In genomic region chrX:71537743-71538142, GRCh38 we compare ENCODE assay signal across 21 cellular contexts. TPM values are rescaled to one million over a fixed set of nuclear protein-coding genes. Genes with fewer than 3 reads are reported as not detected.
DNase-seq lines count a peak whose midpoint lies in the region; ATAC-seq, FAIRE-seq and TF ChIP-seq lines count a peak whose summit lies in the region.
"Had no signal": no experiment of that assay in that cellular context is flagged by ENCODE, and none has a peak within 500 bp of the region (broad histone marks: within the 10 kb centered on the region; RNA-seq: fewer than 3 reads in every experiment).

No MANE protein-coding gene starts in this region.

- SMC1A ChIA-PET in GM12878 (lab: Charles Lee; ENCODE audit: uncharacterized antibody, unreplicated experiment): interaction anchor here (1.5 to 2.3 kb wide), 3 partner anchors 80 to 172 kb away, joined by 3 to 8 read pairs (median 8); partner anchors contain the start of genes CXCR3 and TAF1

- H3K79me2 ChIP-seq in OCI-LY7 (ENCODE audit: insufficient read depth, low read depth, low read length) (peaks cover 99% of the 10 kb centered on the region), GM12878 (ENCODE audit: control insufficient read depth, insufficient read depth, low read length) (peaks cover 91% of the 10 kb centered on the region)

- intact Hi-C loops in OCI-LY7 (cut with micrococcal nuclease; ENCODE audit: unreplicated experiment): no loop called here
- intact Hi-C loops in GM12878 (cut with micrococcal nuclease; ENCODE audit: unreplicated experiment): loop anchor here (5.0 kb wide), 1 partner anchor 115 kb away; no protein-coding TSS in a partner anchor
- intact Hi-C loops in ascending aorta (cut with DNase I): loop anchor here (10.0 kb wide), 1 partner anchor 173 kb away; the partner anchor contains the start of gene TAF1

- peak overlapping the region; percentile 69 for H3K4me2 ChIP-seq in OCI-LY7 (ENCODE audit: low read length)
- H3K4me2 ChIP-seq in GM12878 (ENCODE audit: control insufficient read depth, insufficient read depth): peak overlapping the region; percentile 61; the same call in 1 of the 2 replicates

- peaks cover 61% of the 10 kb centered on the region for H3K4me1 ChIP-seq in OCI-LY7 (ENCODE audit: insufficient read depth, low read length, poor library complexity, severe bottlenecking)
- H3K4me1 ChIP-seq in GM12878 (ENCODE audit: control insufficient read depth, insufficient read depth, low read length): peaks cover 5% of the 10 kb centered on the region; the same call in 1 of the 2 replicates
- H3K4me1 ChIP-seq in ascending aorta: peaks cover 0 to 11% of the 10 kb centered on the region in 2 donors

- no peak for TF ChIP-seq RAD21 in GM12878 (IDR thresholded peaks at IDR 0.05; ENCODE audit: insufficient read depth, low read depth, low read length)

- no peak for FAIRE-seq in GM12878 (lab: Jason Lieb, UNC)
- FAIRE-seq: urothelium cell line had no signal

- no TSS peak for BruUV-seq in OCI-LY7 (replicated peaks; lab: Mats Ljungman, UMichigan)
- no TSS peak for BruUV-seq in GM12878 (replicated peaks; lab: Mats Ljungman, UMichigan)

- no peaks in the 10 kb centered on the region for H3K9me3 ChIP-seq in OCI-LY7 (ENCODE audit: low read length)
- H3K9me3 ChIP-seq in GM12878 (replicated peaks; ENCODE audit: control insufficient read depth, insufficient read depth, low read length): no peaks in the 10 kb centered on the region
- no peaks in the 10 kb centered on the region for H3K9me3 ChIP-seq in ascending aorta

- H3K27me3 ChIP-seq in GM12878 (replicated peaks in 1 of 2; ENCODE audit: control insufficient read depth in 2 of 2, insufficient read depth in 2 of 2, low read length in 1 of 2): no peaks in the 10 kb centered on the region
- no peaks in the 10 kb centered on the region for H3K27me3 ChIP-seq in ascending aorta

- H3K27ac Mint-ChIP-seq in activated T-cell treated with anti-CD3 and anti-CD28 coated beads, Interleukin-2, amount 50 U/mL, for 72 hours: peak overlapping the region; percentile 82
- peak overlapping the region; percentile 91 for H3K27ac Mint-ChIP-seq in stimulated activated effector memory CD8-positive, alpha-beta T cell treated with anti-CD3 and anti-CD28 coated beads, Interleukin-12 subunit alpha, Interleukin-12 subunit beta, amount 100 ng/mL, for 72 hours
- H3K27ac Mint-ChIP-seq: progenitor cell of endocrine pancreas had no signal

- peaks cover 7% of the 10 kb centered on the region for H3K27me3 Mint-ChIP-seq in activated T-cell treated with anti-CD3 and anti-CD28 coated beads, Interleukin-2, amount 50 U/mL, for 72 hours (ENCODE audit: low read depth)
- H3K27me3 Mint-ChIP-seq: naive B cell, progenitor cell of endocrine pancreas had no signal

- in situ Hi-C loops in GM12878 (cut with MboI): loop anchor here (10.0 kb wide), 1 partner anchor 343 kb away; no protein-coding TSS in a partner anchor

- no peaks in the 10 kb centered on the region for H3K9me2 ChIP-seq in OCI-LY7 (ENCODE audit: insufficient read depth, low read length)

- TF ChIP-seq POLR2A in GM12878 (IDR thresholded peaks at IDR 0.05; ENCODE audit: low read depth, low read length): no peak

- RAD21 ChIA-PET in GM12878 (lab: Charles Lee; ENCODE audit: unreplicated experiment): interaction anchor here (1.1 kb wide), 1 partner anchor 112 kb away, joined by 3 read pairs; no protein-coding TSS in a partner anchor

- H3K4me3 ChIP-seq in OCI-LY7 (ENCODE audit: low read depth, low read length, poor library complexity, severe bottlenecking) (no peak overlapping the region), GM12878 (no peak overlapping the region), ascending aorta (peak overlapping the region in 1 of 2 donors; percentile 8)
- H3K4me3 ChIP-seq: lung had no signal

- H3K9ac ChIP-seq in GM12878 (ENCODE audit: control insufficient read depth, insufficient read depth, low read length): no peak overlapping the region

- ATAC-seq in activated T-cell treated with anti-CD3 and anti-CD28 coated beads, Interleukin-2, amount 50 U/mL, for 72 hours (replicated peaks in 1 of 2): no peak
- ATAC-seq in GM12878: no peak
- no peak for ATAC-seq in stimulated activated effector memory CD8-positive, alpha-beta T cell treated with anti-CD3 and anti-CD28 coated beads, Interleukin-12 subunit alpha, Interleukin-12 subunit beta, amount 100 ng/mL, for 72 hours
- ATAC-seq: esophagus mucosa had no signal

- POLR2A ChIA-PET in OCI-LY7 (lab: Charles Lee) (no interaction called here), GM12878 (lab: Charles Lee) (no interaction called here)

- peaks cover 40% of the 10 kb centered on the region for H3K4me1 Mint-ChIP-seq in activated T-cell treated with anti-CD3 and anti-CD28 coated beads, Interleukin-2, amount 50 U/mL, for 72 hours (ENCODE audit: low read depth)
- H3K4me1 Mint-ChIP-seq in stimulated activated effector memory CD8-positive, alpha-beta T cell treated with anti-CD3 and anti-CD28 coated beads, Interleukin-12 subunit alpha, Interleukin-12 subunit beta, amount 100 ng/mL, for 72 hours: peaks cover 21% of the 10 kb centered on the region

- peaks cover 37 to 59% of the 10 kb centered on the region in 2 donors for H3K36me3 Mint-ChIP-seq in activated T-cell treated with anti-CD3 and anti-CD28 coated beads, Interleukin-2, amount 50 U/mL, for 72 hours (ENCODE audit: insufficient read depth in 2 of 2)
- peaks cover 100% of the 10 kb centered on the region for H3K36me3 Mint-ChIP-seq in stimulated activated effector memory CD8-positive, alpha-beta T cell treated with anti-CD3 and anti-CD28 coated beads, Interleukin-12 subunit alpha, Interleukin-12 subunit beta, amount 100 ng/mL, for 72 hours

- CTCF ChIA-PET in OCI-LY7 (lab: Charles Lee; ENCODE audit: unreplicated experiment): no interaction called here
- CTCF ChIA-PET in GM12878 (lab: Yijun Ruan, JAX): interaction anchor here (1.0 kb wide), 1 partner anchor 12 kb away, joined by 3 read pairs; no protein-coding TSS in a partner anchor

- H3K36me3 ChIP-seq in OCI-LY7 (ENCODE audit: insufficient read depth, low read length) (peaks cover 81% of the 10 kb centered on the region), GM12878 (ENCODE audit: control insufficient read depth in 2 of 2, insufficient read depth in 2 of 2, low read length in 1 of 2) (no peaks in the 10 kb centered on the region; a peak in 1 of 4 replicates), ascending aorta (no peaks in the 10 kb centered on the region)

- no peak for DNase-seq in activated T-cell treated with anti-CD3 and anti-CD28 coated beads, Interleukin-2, amount 50 U/mL, for 72 hours
- DNase-seq in activated T-cell treated with anti-CD3 and anti-CD28 coated beads for 4 hours (no peak), OCI-LY7 (ENCODE audit: low spot score) (no peak), GM12878 (ENCODE audit: low read depth, low spot score) (no peak), AG20443 (ENCODE audit: low spot score) (no peak), ascending aorta (ENCODE audit: low spot score in 2 of 2) (no peak)
- DNase-seq in stimulated activated effector memory CD8-positive, alpha-beta T cell treated with anti-CD3 and anti-CD28 coated beads, Interleukin-12 subunit alpha, Interleukin-12 subunit beta, amount 100 ng/mL, for 72 hours (ENCODE audit: low spot score in 2 of 2): no peak
- DNase-seq in stimulated activated naive CD4-positive, alpha-beta T cell (lab: John Stamatoyannopoulos, UW): no peak
- DNase-seq: activated CD4-positive, CD25-positive, alpha-beta regulatory T cell treated with anti-CD3 and anti-CD28 coated beads, Interleukin-2, amount 50 U/mL, for 72 hours; COR-L47; dorsolateral prefrontal cortex; GDM1; GOT3; naive B cell; NCI-H1694 treated with DMSO at 0.1 percent for 48 hours; Right ventricle myocardium superior; stimulated activated naive CD4-positive, alpha-beta T cell treated with Interleukin-2 at 50 U/mL for 16 hours had no signal

- WGBS in GM12878 (ENCODE audit: insufficient coverage, insufficient replicate concordance, low lambda C conversion rate, missing lambda C conversion rate): 83% methylated on average over 9 of the region's 9 CpGs

- TF ChIP-seq CTCF in OCI-LY7 (conservative IDR thresholded peaks at IDR 0.05; ENCODE audit: low read length): no peak
- no peak for TF ChIP-seq CTCF in GM12878 (IDR thresholded peaks at IDR 0.05 in 2 of 3, conservative IDR thresholded peaks at IDR 0.05 in 1 of 3; ENCODE audit: control insufficient read depth in 2 of 3, extremely low read depth in 1 of 3, insufficient read depth in 1 of 3, low read depth in 3 of 3, low read length in 3 of 3)
- TF ChIP-seq CTCF in ascending aorta (IDR thresholded peaks at IDR 0.05): no peak

- no peaks in the 10 kb centered on the region for H3K9me3 Mint-ChIP-seq in activated T-cell treated with anti-CD3 and anti-CD28 coated beads, Interleukin-2, amount 50 U/mL, for 72 hours
- H3K9me3 Mint-ChIP-seq in stimulated activated effector memory CD8-positive, alpha-beta T cell treated with anti-CD3 and anti-CD28 coated beads, Interleukin-12 subunit alpha, Interleukin-12 subunit beta, amount 100 ng/mL, for 72 hours: no peaks in the 10 kb centered on the region

- H4K20me1 ChIP-seq in OCI-LY7 (ENCODE audit: insufficient read depth, low read length) (peaks cover 52% of the 10 kb centered on the region), GM12878 (ENCODE audit: control insufficient read depth, insufficient read depth) (peaks cover 2% of the 10 kb centered on the region; the same call in 1 of the 2 replicates)

- H2AFZ ChIP-seq in OCI-LY7 (ENCODE audit: low read length) (no peak overlapping the region), GM12878 (ENCODE audit: control insufficient read depth, low read depth, low read length) (no peak overlapping the region)

- peak overlapping the region; percentile 86 to 97 for H3K4me3 Mint-ChIP-seq in activated T-cell treated with anti-CD3 and anti-CD28 coated beads, Interleukin-2, amount 50 U/mL, for 72 hours
- H3K4me3 Mint-ChIP-seq in stimulated activated effector memory CD8-positive, alpha-beta T cell treated with anti-CD3 and anti-CD28 coated beads, Interleukin-12 subunit alpha, Interleukin-12 subunit beta, amount 100 ng/mL, for 72 hours: peak overlapping the region; percentile 98

- TF ChIP-seq EP300 in GM12878 (IDR thresholded peaks at IDR 0.05; ENCODE audit: borderline replicate concordance in 1 of 2, control insufficient read depth in 1 of 2, low read depth in 2 of 2, low read length in 2 of 2): no peak

- no peak overlapping the region for H3K27ac ChIP-seq in OCI-LY7 (ENCODE audit: low read depth, low read length, poor library complexity, severe bottlenecking)
- no peak overlapping the region for H3K27ac ChIP-seq in GM12878 (ENCODE audit: control insufficient read depth, insufficient read depth)
- H3K27ac ChIP-seq in ascending aorta: no peak overlapping the region
- H3K27ac ChIP-seq: dorsolateral prefrontal cortex had no signal

RNA-seq across cellular contexts. Expression of gene OGT, which starts 4.8 kb away (rescaled TPM):
- 100 to 1,000 TPM; 702 to 788 TPM for total RNA-seq in activated T-cell treated with anti-CD3 and anti-CD28 coated beads, Interleukin-2, amount 50 U/mL, for 72 hours
- total RNA-seq in OCI-LY7 (2014; rRNA removed; shearing (Covaris generic)): 160 and 185 TPM in 2 replicates
- total RNA-seq in OCI-LY7 (2022): 291 and 387 TPM in 2 replicates
- total RNA-seq in GM12878 (2013; cell fraction: nucleolus; rRNA removed): 1,605 and 1,665 TPM in 2 replicates
- total RNA-seq in GM12878 (2014; rRNA removed): 111 and 121 TPM in 2 replicates
- total RNA-seq in GM12878 (2014; rRNA removed; fragmentation: Illumina TruSeq; extraction: Trizol): 103 and 109 TPM in 2 replicates
- total RNA-seq in GM12878 (2021): 150 and 163 TPM in 2 replicates
- 105 TPM for polyA plus RNA-seq in GM12878 (2011; ENCODE audit: low read depth)
- polyA plus RNA-seq in GM12878 (2011; rRNA removed): 638 and 671 TPM in 2 replicates
- 393 and 417 TPM in 2 replicates for polyA plus RNA-seq in GM12878 (2011; cell fraction: cytosol; rRNA removed)
- 2,850 and 3,821 TPM in 2 replicates for polyA plus RNA-seq in GM12878 (2011; cell fraction: nucleus; rRNA removed)
- 117 and 123 TPM in 2 replicates for polyA plus RNA-seq in GM12878 (2012)
- polyA plus RNA-seq in GM12878 (2014; fragmentation: Illumina TruSeq; extraction: Trizol): 142 and 188 TPM in 2 replicates
- 10 to 100 TPM; 38.2 to 43.8 TPM for polyA plus RNA-seq in GM12878 (2014; fragmentation: Nextera tagmentation; extraction: Ambion mirVana)
- 176 and 192 TPM in 2 replicates for polyA plus RNA-seq in GM12878 (2014; rRNA removed)
- polyA plus RNA-seq in GM12878 (2016; fragmentation: Nextera tagmentation; extraction: Ambion mirVana): 10 to 100 TPM; 45.0 to 50.2 TPM
- 422 and 572 TPM in 2 replicates for polyA minus RNA-seq in GM12878 (2011; rRNA and poly(A)+ RNA removed)
- polyA minus RNA-seq in GM12878 (2011; cell fraction: cytosol; rRNA and poly(A)+ RNA removed): 94.5 and 106 TPM in 2 replicates
- 476 and 579 TPM in 2 replicates for polyA minus RNA-seq in GM12878 (2011; cell fraction: nucleus; rRNA and poly(A)+ RNA removed)
- 64.2 TPM for total RNA-seq in ascending aorta

RNA-seq across cellular contexts. Expression of gene GCNA, which starts 40.5 kb away (rescaled TPM):
- 1 to 10 TPM; 6.9 to 8.4 TPM for total RNA-seq in activated T-cell treated with anti-CD3 and anti-CD28 coated beads, Interleukin-2, amount 50 U/mL, for 72 hours
- total RNA-seq in OCI-LY7 (2014; rRNA removed; shearing (Covaris generic)): 2.0 and 2.1 TPM in 2 replicates
- total RNA-seq in OCI-LY7 (2022) (3.9 and 4.2 TPM in 2 replicates), GM12878 (2014; rRNA removed) (0.62 and 1.8 TPM in 2 replicates), GM12878 (2014; rRNA removed; fragmentation: Illumina TruSeq; extraction: Trizol) (1.4 and 1.9 TPM in 2 replicates), GM12878 (2021) (1.0 and 1.3 TPM in 2 replicates), ascending aorta (0.96 TPM)
- 5.3 and 7.3 TPM in 2 replicates for total RNA-seq in GM12878 (2013; cell fraction: nucleolus; rRNA removed)
- polyA plus RNA-seq in GM12878 (2011; ENCODE audit: low read depth): 0.51 TPM
- polyA plus RNA-seq in GM12878 (2011; rRNA removed) (1.3 and 2.1 TPM in 2 replicates), GM12878 (2014; fragmentation: Illumina TruSeq; extraction: Trizol) (1.6 and 2.8 TPM in 2 replicates), GM12878 (2014; fragmentation: Nextera tagmentation; extraction: Ambion mirVana) (1 to 10 TPM in 1 of 2 experiments, under 1 TPM in 1; 0.69 to 1.1 TPM), GM12878 (2014; rRNA removed) (0.81 and 1.4 TPM in 2 replicates), GM12878 (2016; fragmentation: Nextera tagmentation; extraction: Ambion mirVana) (under 1 TPM; 0.37 to 0.72 TPM)
- polyA plus RNA-seq in GM12878 (2011; cell fraction: cytosol; rRNA removed): 0.51 and 0.53 TPM in 2 replicates
- 4.2 and 6.0 TPM in 2 replicates for polyA plus RNA-seq in GM12878 (2011; cell fraction: nucleus; rRNA removed)
- polyA plus RNA-seq in GM12878 (2012): 0.58 and 1.4 TPM in 2 replicates
- 1.3 and 1.8 TPM in 2 replicates for polyA minus RNA-seq in GM12878 (2011; rRNA and poly(A)+ RNA removed)
- not detected in 2 replicates for polyA minus RNA-seq in GM12878 (2011; cell fraction: cytosol; rRNA and poly(A)+ RNA removed)
- 1.3 and 1.6 TPM in 2 replicates for polyA minus RNA-seq in GM12878 (2011; cell fraction: nucleus; rRNA and poly(A)+ RNA removed)
